10 cellular contexts compared by ENCODE assay signal in the genomic region with DNA sequence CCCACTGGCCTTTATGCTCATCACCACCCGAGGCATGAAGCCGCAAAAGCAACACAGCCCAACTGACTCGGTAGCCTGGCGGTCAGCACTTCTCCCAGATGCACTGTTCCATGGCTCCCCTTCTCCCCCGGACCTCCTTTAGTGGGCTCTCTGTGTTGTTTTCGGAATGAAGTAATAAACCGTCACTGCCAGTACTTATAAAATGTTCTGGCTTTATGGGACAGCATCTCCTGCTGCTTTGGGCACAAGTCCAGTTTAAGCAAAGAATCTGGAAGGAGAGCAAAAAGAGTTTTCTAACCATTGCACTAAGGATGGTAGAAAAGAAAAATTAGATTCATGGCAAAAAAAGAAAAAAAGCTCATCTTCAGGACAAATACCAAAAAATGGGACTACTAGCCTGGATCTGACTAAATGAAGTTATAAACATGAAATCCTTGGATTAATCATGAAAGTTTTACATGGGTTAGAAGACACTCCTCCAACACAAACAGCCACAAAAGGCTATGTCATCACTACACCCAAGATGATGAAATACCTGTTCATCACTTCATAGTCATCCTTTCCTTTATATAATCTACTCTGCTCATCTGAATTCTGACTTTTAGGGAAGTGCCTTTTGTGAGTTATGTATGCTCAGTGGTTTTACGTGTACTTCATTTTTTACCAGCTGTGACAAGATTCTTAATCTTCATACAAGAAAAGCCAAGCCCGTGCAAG.
DNase-seq lines count a peak whose midpoint lies in the region; ATAC-seq and TF ChIP-seq lines count a peak whose summit lies in the region.
"Had no signal": no experiment of that assay in that cellular context is flagged by ENCODE, and none has a peak within 500 bp of the region (broad histone marks: within the 10 kb centered on the region; RNA-seq: fewer than 3 reads in every experiment).

No MANE protein-coding gene starts in this region.

- peak; percentile 74 for ATAC-seq in activated CD4-positive, alpha-beta T cell treated with anti-CD3 and anti-CD28 coated beads for 36 hours
- peak; percentile 89 for ATAC-seq in RWPE2 (ENCODE audit: low read depth)
- no peak for ATAC-seq in thoracic aorta (ENCODE audit: insufficient number of reproducible peaks, low FRiP score, low read depth)
- ATAC-seq in stimulated activated effector memory CD8-positive, alpha-beta T cell treated with anti-CD3 and anti-CD28 coated beads, Interleukin-12 subunit alpha, Interleukin-12 subunit beta, amount 100 ng/mL, for 72 hours = no peak
- no peak for ATAC-seq in HG03175 (IDR thresholded peaks at IDR 0.05; ENCODE audit: unreplicated experiment)

- H3K27ac ChIP-seq in RWPE2 (ENCODE audit: poor library complexity, severe bottlenecking) (no peak overlapping the region), thoracic aorta (no peak overlapping the region)
- H3K27ac ChIP-seq: heart right ventricle had no signal

- H3K4me3 Mint-ChIP-seq in activated CD4-positive, alpha-beta T cell treated with anti-CD3 and anti-CD28 coated beads for 36 hours = no peak overlapping the region
- no peak overlapping the region for H3K4me3 Mint-ChIP-seq in activated CD4-positive, alpha-beta T cell treated with anti-CD3 and anti-CD28 coated beads, Interleukin-2, amount 10 ng/mL, durations not matched to agents 7 days and 5 days
- H3K4me3 Mint-ChIP-seq in stimulated activated effector memory CD8-positive, alpha-beta T cell treated with anti-CD3 and anti-CD28 coated beads, Interleukin-12 subunit alpha, Interleukin-12 subunit beta, amount 100 ng/mL, for 72 hours = no peak overlapping the region
- H3K4me3 Mint-ChIP-seq: activated naive CD4-positive, alpha-beta T cell treated with anti-CD3 and anti-CD28 coated beads, Interleukin-2, amount 50 U/mL, for 24 hours had no signal

- POLR2A ChIA-PET in activated CD4-positive, alpha-beta T cell treated with anti-CD3 and anti-CD28 coated beads for 36 hours (lab: Charles Lee) = no interaction called here
- POLR2A ChIA-PET in activated CD4-positive, alpha-beta T cell treated with anti-CD3 and anti-CD28 coated beads, Interleukin-2, amount 10 ng/mL, durations not matched to agents 7 days and 5 days (lab: Charles Lee) = no interaction called here

- no peak for TF ChIP-seq CTCF in RWPE2 (IDR thresholded peaks at IDR 0.05; ENCODE audit: poor library complexity, severe bottlenecking)
- TF ChIP-seq CTCF in thoracic aorta (IDR thresholded peaks at IDR 0.05) = no peak
- no peak for TF ChIP-seq CTCF in GM13977 (IDR thresholded peaks at IDR 0.05; ENCODE audit: extremely low read depth, insufficient read depth, missing control alignments)

- H3K27me3 ChIP-seq in RWPE2 (ENCODE audit: insufficient read depth, poor library complexity, severe bottlenecking) (no peaks in the 10 kb centered on the region), thoracic aorta (replicated peaks; ENCODE audit: insufficient read depth) (no peaks in the 10 kb centered on the region)
- H3K27me3 ChIP-seq: heart right ventricle had no signal

- H3K27me3 Mint-ChIP-seq in activated CD4-positive, alpha-beta T cell treated with anti-CD3 and anti-CD28 coated beads for 36 hours = no peaks in the 10 kb centered on the region
- peaks cover 3% of the 10 kb centered on the region for H3K27me3 Mint-ChIP-seq in activated CD4-positive, alpha-beta T cell treated with anti-CD3 and anti-CD28 coated beads, Interleukin-2, amount 10 ng/mL, durations not matched to agents 7 days and 5 days

- H3K36me3 ChIP-seq in RWPE2 (ENCODE audit: low read depth) = no peaks in the 10 kb centered on the region
- no peaks in the 10 kb centered on the region for H3K36me3 ChIP-seq in thoracic aorta
- H3K36me3 ChIP-seq: heart right ventricle had no signal

- H3K36me3 Mint-ChIP-seq in activated CD4-positive, alpha-beta T cell treated with anti-CD3 and anti-CD28 coated beads for 36 hours (ENCODE audit: low read depth) = no peaks in the 10 kb centered on the region
- no peaks in the 10 kb centered on the region for H3K36me3 Mint-ChIP-seq in activated CD4-positive, alpha-beta T cell treated with anti-CD3 and anti-CD28 coated beads, Interleukin-2, amount 10 ng/mL, durations not matched to agents 7 days and 5 days (ENCODE audit: low read depth)
- H3K36me3 Mint-ChIP-seq in stimulated activated effector memory CD8-positive, alpha-beta T cell treated with anti-CD3 and anti-CD28 coated beads, Interleukin-12 subunit alpha, Interleukin-12 subunit beta, amount 100 ng/mL, for 72 hours = no peaks in the 10 kb centered on the region
- H3K36me3 Mint-ChIP-seq: activated naive CD4-positive, alpha-beta T cell treated with anti-CD3 and anti-CD28 coated beads, Interleukin-2, amount 50 U/mL, for 24 hours had no signal

- no peak for DNase-seq in activated CD4-positive, alpha-beta T cell treated with anti-CD3 and anti-CD28 coated beads for 36 hours
- no peak for DNase-seq in activated CD4-positive, alpha-beta T cell treated with anti-CD3 and anti-CD28 coated beads, Interleukin-2, amount 10 ng/mL, durations not matched to agents 7 days and 5 days
- DNase-seq in RWPE2 (ENCODE audit: low spot score) = no peak
- peak; percentile 74 for DNase-seq in fibroblast of the conjunctiva (ENCODE audit: low read depth)
- DNase-seq in thoracic aorta (ENCODE audit: low spot score) = no peak
- no peak for DNase-seq in GM13977 (ENCODE audit: low spot score)
- DNase-seq in stimulated activated effector memory CD8-positive, alpha-beta T cell treated with anti-CD3 and anti-CD28 coated beads, Interleukin-12 subunit alpha, Interleukin-12 subunit beta, amount 100 ng/mL, for 72 hours (ENCODE audit: low spot score in 2 of 2) = no peak
- DNase-seq: heart right ventricle had no signal

- H3K4me1 ChIP-seq in RWPE2 (ENCODE audit: insufficient read depth, poor library complexity, severe bottlenecking) = peaks cover 8% of the 10 kb centered on the region
- peaks cover 10 to 44% of the 10 kb centered on the region in 2 donors for H3K4me1 ChIP-seq in thoracic aorta (ENCODE audit: control insufficient read depth in 1 of 2, low read depth in 2 of 2)

- no peaks in the 10 kb centered on the region for H3K9me3 ChIP-seq in RWPE2 (ENCODE audit: severe bottlenecking)
- H3K9me3 ChIP-seq in thoracic aorta = no peaks in the 10 kb centered on the region
- H3K9me3 ChIP-seq: heart right ventricle had no signal

- H3K27ac Mint-ChIP-seq in activated CD4-positive, alpha-beta T cell treated with anti-CD3 and anti-CD28 coated beads for 36 hours = peak overlapping the region; percentile 1
- H3K27ac Mint-ChIP-seq in activated CD4-positive, alpha-beta T cell treated with anti-CD3 and anti-CD28 coated beads, Interleukin-2, amount 10 ng/mL, durations not matched to agents 7 days and 5 days = no peak overlapping the region
- no peak overlapping the region for H3K27ac Mint-ChIP-seq in stimulated activated effector memory CD8-positive, alpha-beta T cell treated with anti-CD3 and anti-CD28 coated beads, Interleukin-12 subunit alpha, Interleukin-12 subunit beta, amount 100 ng/mL, for 72 hours
- H3K27ac Mint-ChIP-seq: activated naive CD4-positive, alpha-beta T cell treated with anti-CD3 and anti-CD28 coated beads, Interleukin-2, amount 50 U/mL, for 24 hours had no signal

- peaks cover 10% of the 10 kb centered on the region for H3K4me1 Mint-ChIP-seq in activated CD4-positive, alpha-beta T cell treated with anti-CD3 and anti-CD28 coated beads for 36 hours
- H3K4me1 Mint-ChIP-seq in activated CD4-positive, alpha-beta T cell treated with anti-CD3 and anti-CD28 coated beads, Interleukin-2, amount 10 ng/mL, durations not matched to agents 7 days and 5 days = peaks cover 8% of the 10 kb centered on the region
- H3K4me1 Mint-ChIP-seq in stimulated activated effector memory CD8-positive, alpha-beta T cell treated with anti-CD3 and anti-CD28 coated beads, Interleukin-12 subunit alpha, Interleukin-12 subunit beta, amount 100 ng/mL, for 72 hours = no peaks in the 10 kb centered on the region

- in situ Hi-C loops in GM13977 (cut with MboI; ENCODE audit: low pct_unique_long_range_greater_than_20kb, low sequenced_read_pairs, unreplicated experiment) = no loop called here

- CTCF ChIA-PET in activated CD4-positive, alpha-beta T cell treated with anti-CD3 and anti-CD28 coated beads for 36 hours (lab: Charles Lee) = interaction anchor here (0.9 kb wide), 1 partner anchor 10 kb away, joined by 3 read pairs; no protein-coding TSS in a partner anchor
- CTCF ChIA-PET in activated CD4-positive, alpha-beta T cell treated with anti-CD3 and anti-CD28 coated beads, Interleukin-2, amount 10 ng/mL, durations not matched to agents 7 days and 5 days (lab: Charles Lee) = no interaction called here

- intact Hi-C loops in activated CD4-positive, alpha-beta T cell treated with anti-CD3 and anti-CD28 coated beads for 36 hours (cut with DNase I, micrococcal nuclease) = no loop called here

- no peak overlapping the region for H3K4me3 ChIP-seq in RWPE2 (ENCODE audit: severe bottlenecking)
- H3K4me3 ChIP-seq in thoracic aorta = peak overlapping the region; percentile 62
- H3K4me3 ChIP-seq: heart right ventricle had no signal

- no peaks in the 10 kb centered on the region for H3K9me3 Mint-ChIP-seq in activated CD4-positive, alpha-beta T cell treated with anti-CD3 and anti-CD28 coated beads for 36 hours (ENCODE audit: low read depth)
- H3K9me3 Mint-ChIP-seq in activated CD4-positive, alpha-beta T cell treated with anti-CD3 and anti-CD28 coated beads, Interleukin-2, amount 10 ng/mL, durations not matched to agents 7 days and 5 days = no peaks in the 10 kb centered on the region
- peaks cover 2% of the 10 kb centered on the region for H3K9me3 Mint-ChIP-seq in stimulated activated effector memory CD8-positive, alpha-beta T cell treated with anti-CD3 and anti-CD28 coated beads, Interleukin-12 subunit alpha, Interleukin-12 subunit beta, amount 100 ng/mL, for 72 hours
- H3K9me3 Mint-ChIP-seq: activated naive CD4-positive, alpha-beta T cell treated with anti-CD3 and anti-CD28 coated beads, Interleukin-2, amount 50 U/mL, for 24 hours had no signal

Comparison
In these comparisons a context has a peak if more than half of its experiments do, and no peak if none do; other contexts are left out.
1. ATAC-seq: peak in activated CD4-positive, alpha-beta T cell treated with anti-CD3 and anti-CD28 coated beads for 36 hours (single experiment) and RWPE2 (single experiment); none in thoracic aorta (single experiment), stimulated activated effector memory CD8-positive, alpha-beta T cell treated with anti-CD3 and anti-CD28 coated beads, Interleukin-12 subunit alpha, Interleukin-12 subunit beta, amount 100 ng/mL, for 72 hours (single experiment) and HG03175 (single experiment).